In genomic region chr17:64019486-64020067, GRCh38 we compare ENCODE assay signal across 9 cellular contexts. TPM values are rescaled to one million over a fixed set of nuclear protein-coding genes. Genes with fewer than 3 reads are reported as not detected.
DNase-seq lines count a peak whose midpoint lies in the region; ATAC-seq lines count a peak whose summit lies in the region.
"Had no signal": no experiment of that assay in that cellular context is flagged by ENCODE, and none has a peak within 500 bp of the region (broad histone marks: within the 10 kb centered on the region; RNA-seq: fewer than 3 reads in every experiment).

No MANE protein-coding gene starts in this region.

- peak; percentile 40 for DNase-seq in activated CD4-positive, alpha-beta memory T cell treated with anti-CD3 and anti-CD28 coated beads, Interleukin-2, amount 10 ng/mL, durations not matched to agents 7 days and 5 days
- no peak for DNase-seq in mesenchymal stem cell
- DNase-seq in NCI-H2227 (lab: John Stamatoyannopoulos, UW; ENCODE audit: unreplicated experiment), result no peak
- DNase-seq in COR-L47 (lab: John Stamatoyannopoulos, UW), result no peak
- no peak for DNase-seq in SKM-1 (lab: John Stamatoyannopoulos, UW; ENCODE audit: unreplicated experiment)

- H3K79me1 ChIP-seq in mesenchymal stem cell (replicated peaks; ENCODE audit: low read length, poor library complexity, severe bottlenecking), result no peaks in the 10 kb centered on the region

- no peak overlapping the region for H3K18ac ChIP-seq in mesenchymal stem cell (ENCODE audit: low read depth in 1 of 2, low read length in 2 of 2)

- H3K4me1 ChIP-seq in BLaER1 (peaks cover 77% of the 10 kb centered on the region), mesenchymal stem cell (ENCODE audit: control insufficient read depth, insufficient read depth, low read depth, low read length) (peaks cover 2% of the 10 kb centered on the region)

- H2AFZ ChIP-seq in mesenchymal stem cell (ENCODE audit: low read depth, low read length), result no peak overlapping the region

- H3K4me3 ChIP-seq in BLaER1, result peak overlapping the region; percentile 75
- no peak overlapping the region for H3K4me3 ChIP-seq in mesenchymal stem cell (ENCODE audit: insufficient read depth in 1 of 2, low read depth in 1 of 2, low read length in 2 of 2)

- H3K9ac ChIP-seq in BLaER1 (peak overlapping the region; percentile 96), mesenchymal stem cell (ENCODE audit: low read length) (peak overlapping the region; percentile 40)

- ATAC-seq in GM21717 (IDR thresholded peaks at IDR 0.05; ENCODE audit: unreplicated experiment) (peak; percentile 4), HG03196 (IDR thresholded peaks at IDR 0.05; ENCODE audit: unreplicated experiment) (no peak)

- no peak overlapping the region for H3K23ac ChIP-seq in mesenchymal stem cell (ENCODE audit: low read length in 2 of 2)

- no peak overlapping the region for H3K4ac ChIP-seq in mesenchymal stem cell (ENCODE audit: low read depth in 1 of 2, low read length in 2 of 2)

- no peaks in the 10 kb centered on the region for H4K20me1 ChIP-seq in BLaER1

- H3K4me1 Mint-ChIP-seq in activated CD4-positive, alpha-beta memory T cell treated with anti-CD3 and anti-CD28 coated beads, Interleukin-2, amount 10 ng/mL, durations not matched to agents 7 days and 5 days, result peaks cover 64% of the 10 kb centered on the region

- POLR2A ChIA-PET in activated CD4-positive, alpha-beta memory T cell treated with anti-CD3 and anti-CD28 coated beads, Interleukin-2, amount 10 ng/mL, durations not matched to agents 7 days and 5 days (lab: Charles Lee), result interaction anchor here (0.7 to 5.9 kb wide), 28 partner anchors 9 to 486 kb away, joined by 3 to 79 read pairs (median 7); partner anchors contain the start of genes CD79B, ERN1, GH1 and PRR29

- peak overlapping the region; percentile 99 for H3K4me3 Mint-ChIP-seq in activated CD4-positive, alpha-beta memory T cell treated with anti-CD3 and anti-CD28 coated beads, Interleukin-2, amount 10 ng/mL, durations not matched to agents 7 days and 5 days

- no peak overlapping the region for H2BK120ac ChIP-seq in mesenchymal stem cell (ENCODE audit: low read depth, low read length)

- CTCF ChIA-PET in activated CD4-positive, alpha-beta memory T cell treated with anti-CD3 and anti-CD28 coated beads, Interleukin-2, amount 10 ng/mL, durations not matched to agents 7 days and 5 days (lab: Charles Lee), result interaction anchor here (0.7 to 6.1 kb wide), 18 partner anchors 8 to 397 kb away, joined by 3 to 149 read pairs (median 7); partner anchors contain the start of genes CD79B, CSHL1, ERN1 and GH1

- H2BK5ac ChIP-seq in mesenchymal stem cell (ENCODE audit: low read depth, low read length, poor library complexity, severe bottlenecking), result no peak overlapping the region

- H3K27me3 ChIP-seq in BLaER1, result no peaks in the 10 kb centered on the region
- peaks cover 9 to 11% of the 10 kb centered on the region in 2 experiments for H3K27me3 ChIP-seq in mesenchymal stem cell (ENCODE audit: control insufficient read depth in 1 of 2, insufficient read depth in 1 of 2, low read length in 2 of 2)

- peak overlapping the region; percentile 100 for H3K27ac Mint-ChIP-seq in activated CD4-positive, alpha-beta memory T cell treated with anti-CD3 and anti-CD28 coated beads, Interleukin-2, amount 10 ng/mL, durations not matched to agents 7 days and 5 days

- no peaks in the 10 kb centered on the region for H3K36me3 ChIP-seq in BLaER1
- H3K36me3 ChIP-seq in mesenchymal stem cell (ENCODE audit: control insufficient read depth in 1 of 2, insufficient read depth in 2 of 2, low read depth in 1 of 2, low read length in 2 of 2), result no peaks in the 10 kb centered on the region

- H3K36me3 Mint-ChIP-seq in activated CD4-positive, alpha-beta memory T cell treated with anti-CD3 and anti-CD28 coated beads, Interleukin-2, amount 10 ng/mL, durations not matched to agents 7 days and 5 days (ENCODE audit: low read depth), result peaks cover 29% of the 10 kb centered on the region

- no peak overlapping the region for H2BK12ac ChIP-seq in mesenchymal stem cell (ENCODE audit: low read length in 2 of 2)

- no peaks in the 10 kb centered on the region for H3K27me3 Mint-ChIP-seq in activated CD4-positive, alpha-beta memory T cell treated with anti-CD3 and anti-CD28 coated beads, Interleukin-2, amount 10 ng/mL, durations not matched to agents 7 days and 5 days

- H3K4me2 ChIP-seq in BLaER1 (peak overlapping the region; percentile 76), mesenchymal stem cell (ENCODE audit: low read length, poor library complexity, severe bottlenecking) (no peak overlapping the region)

- H3K9me3 ChIP-seq in BLaER1 (no peaks in the 10 kb centered on the region), mesenchymal stem cell (ENCODE audit: control insufficient read depth, low read length) (no peaks in the 10 kb centered on the region)

- no peak overlapping the region for H4K91ac ChIP-seq in mesenchymal stem cell (ENCODE audit: low read length)

- H2AK5ac ChIP-seq in mesenchymal stem cell (ENCODE audit: low read length, severe bottlenecking), result no peak overlapping the region

- no peak overlapping the region for H2BK15ac ChIP-seq in mesenchymal stem cell (ENCODE audit: low read depth, poor library complexity, severe bottlenecking)

- 80% methylated on average over 11 of the region's 11 CpGs for WGBS in mesenchymal stem cell

- no peak overlapping the region for H3K14ac ChIP-seq in mesenchymal stem cell (ENCODE audit: low read length in 2 of 2)

- H4K8ac ChIP-seq in mesenchymal stem cell (ENCODE audit: low read length), result no peak overlapping the region

- peak overlapping the region; percentile 99 for H3K27ac ChIP-seq in BLaER1
- no peak overlapping the region for H3K27ac ChIP-seq in mesenchymal stem cell (ENCODE audit: low read length, poor library complexity, severe bottlenecking)
- H3K27ac ChIP-seq: VCaP had no signal

- no peaks in the 10 kb centered on the region for H3K9me3 Mint-ChIP-seq in activated CD4-positive, alpha-beta memory T cell treated with anti-CD3 and anti-CD28 coated beads, Interleukin-2, amount 10 ng/mL, durations not matched to agents 7 days and 5 days

RNA-seq across cellular contexts. Expression of gene ICAM2, which starts 0.9 kb away (rescaled TPM):
- total RNA-seq in activated CD4-positive, alpha-beta memory T cell treated with anti-CD3 and anti-CD28 coated beads, Interleukin-2, amount 10 ng/mL, durations not matched to agents 7 days and 5 days, result 100 to 1,000 TPM; 118 to 122 TPM
- polyA plus RNA-seq in mesenchymal stem cell (2013, experiment 1 of 2), result 0.08 TPM
- 0.11 TPM for polyA plus RNA-seq in mesenchymal stem cell (2013, experiment 2 of 2)

RNA-seq across cellular contexts. Expression of gene PRR29, which starts 21.4 kb away (rescaled TPM):
- total RNA-seq in activated CD4-positive, alpha-beta memory T cell treated with anti-CD3 and anti-CD28 coated beads, Interleukin-2, amount 10 ng/mL, durations not matched to agents 7 days and 5 days, result 10 to 100 TPM; 12.0 to 15.1 TPM
- 0.26 TPM for polyA plus RNA-seq in mesenchymal stem cell (2013, experiment 1 of 2)
- polyA plus RNA-seq in mesenchymal stem cell (2013, experiment 2 of 2), result 0.38 TPM

RNA-seq across cellular contexts. Expression of gene SCN4A, which starts 46.9 kb away (rescaled TPM):
- total RNA-seq in activated CD4-positive, alpha-beta memory T cell treated with anti-CD3 and anti-CD28 coated beads, Interleukin-2, amount 10 ng/mL, durations not matched to agents 7 days and 5 days, result under 1 TPM; 0.08 to 0.13 TPM
- polyA plus RNA-seq in mesenchymal stem cell (2013, experiment 1 of 2), result under 0.01 TPM
- polyA plus RNA-seq in mesenchymal stem cell (2013, experiment 2 of 2), result not detected
